In genomic region chr9:650362-650761, GRCh38 we compare ENCODE assay signal across 8 cellular contexts.
A peak's percentile ranks its signal among the peaks of the same experiment; 100 is the strongest.
DNase-seq lines count a peak whose midpoint lies in the region; ATAC-seq and TF ChIP-seq lines count a peak whose summit lies in the region.

No MANE protein-coding gene starts in this region.

- peaks cover 9% of the 10 kb centered on the region for H3K4me1 Mint-ChIP-seq in activated CD4-positive, alpha-beta T cell treated with anti-CD3 and anti-CD28 coated beads, Interleukin-2, amount 10 ng/mL, durations not matched to agents 24 days and 14 days
- H3K4me1 Mint-ChIP-seq in stimulated activated memory B cell treated with anti-CD40 and anti-IgM and Interleukin-4, amounts not matched to agents 10 μg/mL and 1 μg/mL and 100 μg/mL, for 72 hours: peaks cover 28% of the 10 kb centered on the region

- H3K36me3 ChIP-seq in SU-DHL-6 (ENCODE audit: low read length): peaks cover 7% of the 10 kb centered on the region; the same call in 1 of the 2 replicates

- peaks cover 92% of the 10 kb centered on the region for H3K79me2 ChIP-seq in SU-DHL-6 (ENCODE audit: insufficient read depth, low read length)

- no peaks in the 10 kb centered on the region for H3K9me3 Mint-ChIP-seq in activated CD4-positive, alpha-beta T cell treated with anti-CD3 and anti-CD28 coated beads, Interleukin-2, amount 10 ng/mL, durations not matched to agents 24 days and 14 days
- H3K9me3 Mint-ChIP-seq in stimulated activated memory B cell treated with anti-CD40 and anti-IgM and Interleukin-4, amounts not matched to agents 10 μg/mL and 1 μg/mL and 100 μg/mL, for 72 hours: no peaks in the 10 kb centered on the region

- TF ChIP-seq CTCF in SU-DHL-6 (IDR thresholded peaks at IDR 0.05; ENCODE audit: insufficient read depth, low read length, poor library complexity, severe bottlenecking): no peak
- TF ChIP-seq CTCF in fibroblast of the aortic adventitia (IDR thresholded peaks at IDR 0.05; ENCODE audit: insufficient read depth, low read length): no peak

- no peaks in the 10 kb centered on the region for H3K27me3 ChIP-seq in SU-DHL-6 (ENCODE audit: low read length)

- DNase-seq in activated CD4-positive, alpha-beta T cell treated with anti-CD3 and anti-CD28 coated beads, Interleukin-2, amount 10 ng/mL, durations not matched to agents 24 days and 14 days: peak; percentile 66
- DNase-seq in activated CD4-positive, alpha-beta T cell treated with anti-CD3 and anti-CD28 coated beads, Interleukin-2, amount 50 U/mL, for 4 hours: no peak
- DNase-seq in fibroblast of the aortic adventitia (ENCODE audit: low read depth): peak; percentile 32
- DNase-seq in NCI-H2227 treated with DMSO at 0.1 percent for 48 hours (lab: John Stamatoyannopoulos, UW): no peak
- no peak for DNase-seq in LoVo (ENCODE audit: low spot score)
- DNase-seq in activated effector memory CD4-positive, alpha-beta T cell treated with Interleukin-2 at 50 U/mL for 16 hours: no peak

- H3F3A ChIP-seq in SU-DHL-6 (ENCODE audit: insufficient read depth): peaks cover 68% of the 10 kb centered on the region

- H2AFZ ChIP-seq in SU-DHL-6 (ENCODE audit: low read depth, low read length, severe bottlenecking): no peak overlapping the region

- peak overlapping the region; percentile 57 for H3K27ac Mint-ChIP-seq in activated CD4-positive, alpha-beta T cell treated with anti-CD3 and anti-CD28 coated beads, Interleukin-2, amount 10 ng/mL, durations not matched to agents 24 days and 14 days
- peak overlapping the region; percentile 89 for H3K27ac Mint-ChIP-seq in stimulated activated memory B cell treated with anti-CD40 and anti-IgM and Interleukin-4, amounts not matched to agents 10 μg/mL and 1 μg/mL and 100 μg/mL, for 72 hours

- peak overlapping the region; percentile 89 for H3K27ac ChIP-seq in SU-DHL-6 (ENCODE audit: low read depth, low read length)

- H4K20me1 ChIP-seq in SU-DHL-6 (ENCODE audit: low read depth, low read length): no peaks in the 10 kb centered on the region

- H3K27me3 Mint-ChIP-seq in activated CD4-positive, alpha-beta T cell treated with anti-CD3 and anti-CD28 coated beads, Interleukin-2, amount 10 ng/mL, durations not matched to agents 24 days and 14 days: no peaks in the 10 kb centered on the region
- H3K27me3 Mint-ChIP-seq in stimulated activated memory B cell treated with anti-CD40 and anti-IgM and Interleukin-4, amounts not matched to agents 10 μg/mL and 1 μg/mL and 100 μg/mL, for 72 hours: no peaks in the 10 kb centered on the region

- ATAC-seq in stimulated activated memory B cell treated with anti-CD40 and anti-IgM and Interleukin-4, amounts not matched to agents 10 μg/mL and 1 μg/mL and 100 μg/mL, for 72 hours: peak; percentile 72

- peak overlapping the region; percentile 48 for H3K4me3 Mint-ChIP-seq in activated CD4-positive, alpha-beta T cell treated with anti-CD3 and anti-CD28 coated beads, Interleukin-2, amount 10 ng/mL, durations not matched to agents 24 days and 14 days
- peak overlapping the region; percentile 23 for H3K4me3 Mint-ChIP-seq in stimulated activated memory B cell treated with anti-CD40 and anti-IgM and Interleukin-4, amounts not matched to agents 10 μg/mL and 1 μg/mL and 100 μg/mL, for 72 hours

- H3K4me3 ChIP-seq in SU-DHL-6 (ENCODE audit: insufficient read depth, low read length, poor library complexity, severe bottlenecking): peak overlapping the region; percentile 15
- no peak overlapping the region for H3K4me3 ChIP-seq in fibroblast of the aortic adventitia (ENCODE audit: low read depth, low read length)

- H3K9ac ChIP-seq in SU-DHL-6 (ENCODE audit: low read length): peak overlapping the region; percentile 44

- no peaks in the 10 kb centered on the region for H3K9me3 ChIP-seq in SU-DHL-6 (ENCODE audit: insufficient read depth, low read length)

- no peaks in the 10 kb centered on the region for H3K36me3 Mint-ChIP-seq in activated CD4-positive, alpha-beta T cell treated with anti-CD3 and anti-CD28 coated beads, Interleukin-2, amount 10 ng/mL, durations not matched to agents 24 days and 14 days (ENCODE audit: low read depth)
- no peaks in the 10 kb centered on the region for H3K36me3 Mint-ChIP-seq in stimulated activated memory B cell treated with anti-CD40 and anti-IgM and Interleukin-4, amounts not matched to agents 10 μg/mL and 1 μg/mL and 100 μg/mL, for 72 hours

- peak overlapping the region; percentile 69 for H3K4me2 ChIP-seq in SU-DHL-6 (ENCODE audit: low read depth, low read length, poor library complexity, severe bottlenecking)

- no peaks in the 10 kb centered on the region for H3K9me2 ChIP-seq in SU-DHL-6 (replicated peaks; ENCODE audit: insufficient read depth, low read length)

- intact Hi-C loops in activated CD4-positive, alpha-beta T cell treated with anti-CD3 and anti-CD28 coated beads, Interleukin-2, amount 10 ng/mL, durations not matched to agents 24 days and 14 days (cut with micrococcal nuclease): no loop called here

Comparison
In these comparisons a context has a peak if more than half of its experiments do, and no peak if none do; other contexts are left out.
1. DNase-seq: peak in activated CD4-positive, alpha-beta T cell treated with anti-CD3 and anti-CD28 coated beads, Interleukin-2, amount 10 ng/mL, durations not matched to agents 24 days and 14 days (single experiment) and fibroblast of the aortic adventitia (single experiment); none in activated CD4-positive, alpha-beta T cell treated with anti-CD3 and anti-CD28 coated beads, Interleukin-2, amount 50 U/mL, for 4 hours (0 of 2), NCI-H2227 treated with DMSO at 0.1 percent for 48 hours (single experiment), LoVo (single experiment) and activated effector memory CD4-positive, alpha-beta T cell treated with Interleukin-2 at 50 U/mL for 16 hours (single experiment).